ENCODE assay signal across 1 cellular context in genomic region chr1:176567190-176567794, GRCh38.
TF ChIP-seq lines count a peak whose summit lies in the region.

No MANE protein-coding gene starts in this region.

TF ChIP-seq in GM23338, 12 proteins besides CTCF, POLR2A, EP300 and RAD21 (continued from another document):
- no peak for TF ChIP-seq REST (IDR thresholded peaks at IDR 0.05; ENCODE audit: unreplicated experiment)
